ENCODE assay signal across 1 cellular context in the genomic region with DNA sequence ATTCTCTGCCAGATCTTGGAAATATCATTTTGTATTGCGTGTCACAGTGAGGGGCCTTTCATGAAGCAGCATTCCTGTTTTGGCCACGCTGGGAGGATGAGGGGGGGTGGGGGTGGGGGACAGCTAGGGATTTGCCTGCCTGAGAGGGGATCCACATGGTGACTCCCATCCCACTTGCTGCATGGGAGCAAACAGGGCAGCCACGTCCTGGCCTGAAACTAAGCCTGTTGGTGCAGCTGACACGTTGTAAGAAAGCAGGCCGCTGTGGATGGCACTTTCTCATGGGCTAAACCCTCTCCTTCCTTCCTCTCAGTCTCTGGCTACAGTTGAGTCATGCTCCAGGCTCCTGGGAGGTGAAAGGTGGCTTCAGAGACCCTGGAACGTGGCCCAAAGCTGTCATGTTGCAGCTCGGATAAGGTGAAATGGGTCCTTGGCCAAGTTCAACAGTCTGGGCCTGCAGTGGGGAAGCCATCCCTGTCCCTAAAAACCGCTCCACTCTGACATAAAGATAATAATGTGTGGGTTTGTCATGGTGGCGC.
TF ChIP-seq lines count a peak whose summit lies in the region.

No MANE protein-coding gene starts in this region.

TF ChIP-seq in H1, 55 proteins besides CTCF, POLR2A, EP300 and RAD21:
- no peak for TF ChIP-seq KDM5A (IDR thresholded peaks at IDR 0.05; ENCODE audit: low read length)
- no peak for TF ChIP-seq SIRT6 (IDR thresholded peaks at IDR 0.05; ENCODE audit: low read length)
- TF ChIP-seq GTF2F1 (IDR thresholded peaks at IDR 0.05; ENCODE audit: borderline replicate concordance, low read depth, low read length) = no peak
- no peak for TF ChIP-seq RBBP5 (IDR thresholded peaks at IDR 0.05; ENCODE audit: borderline replicate concordance, low read depth, low read length)
- TF ChIP-seq SIN3A (conservative IDR thresholded peaks at IDR 0.05 in 1 of 2, IDR thresholded peaks at IDR 0.05 in 1 of 2; ENCODE audit: low read depth in 1 of 2, low read length in 2 of 2) = no peak
- TF ChIP-seq, protein P1, sequence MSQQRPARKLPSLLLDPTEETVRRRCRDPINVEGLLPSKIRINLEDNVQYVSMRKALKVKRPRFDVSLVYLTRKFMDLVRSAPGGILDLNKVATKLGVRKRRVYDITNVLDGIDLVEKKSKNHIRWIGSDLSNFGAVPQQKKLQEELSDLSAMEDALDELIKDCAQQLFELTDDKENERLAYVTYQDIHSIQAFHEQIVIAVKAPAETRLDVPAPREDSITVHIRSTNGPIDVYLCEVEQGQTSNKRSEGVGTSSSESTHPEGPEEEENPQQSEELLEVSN (IDR thresholded peaks at IDR 0.05) = no peak
- no peak for TF ChIP-seq MAFK (IDR thresholded peaks at IDR 0.05; ENCODE audit: low read depth, low read length)
- no peak for TF ChIP-seq CBX5 (IDR thresholded peaks at IDR 0.05; ENCODE audit: low read depth, low read length)
- TF ChIP-seq EGR1 (IDR thresholded peaks at IDR 0.05; ENCODE audit: borderline replicate concordance, low read depth, low read length) = no peak
- TF ChIP-seq KDM1A (IDR thresholded peaks at IDR 0.05; ENCODE audit: borderline replicate concordance, low read length) = no peak
- TF ChIP-seq SP4 (IDR thresholded peaks at IDR 0.05; ENCODE audit: low read length) = no peak
- TF ChIP-seq HDAC6 (IDR thresholded peaks at IDR 0.05; ENCODE audit: low read depth, low read length) = no peak
- no peak for TF ChIP-seq JUN (IDR thresholded peaks at IDR 0.05; ENCODE audit: low read depth, low read length)
- no peak for TF ChIP-seq SP1 (IDR thresholded peaks at IDR 0.05; ENCODE audit: low read depth, low read length)
- TF ChIP-seq SP2 (IDR thresholded peaks at IDR 0.05; ENCODE audit: low read length) = no peak
- TF ChIP-seq ATF3 (IDR thresholded peaks at IDR 0.05; ENCODE audit: insufficient read depth, low read depth, low read length) = no peak
- TF ChIP-seq NRF1 (IDR thresholded peaks at IDR 0.05; ENCODE audit: low read depth, low read length) = no peak
- TF ChIP-seq, protein P2, sequence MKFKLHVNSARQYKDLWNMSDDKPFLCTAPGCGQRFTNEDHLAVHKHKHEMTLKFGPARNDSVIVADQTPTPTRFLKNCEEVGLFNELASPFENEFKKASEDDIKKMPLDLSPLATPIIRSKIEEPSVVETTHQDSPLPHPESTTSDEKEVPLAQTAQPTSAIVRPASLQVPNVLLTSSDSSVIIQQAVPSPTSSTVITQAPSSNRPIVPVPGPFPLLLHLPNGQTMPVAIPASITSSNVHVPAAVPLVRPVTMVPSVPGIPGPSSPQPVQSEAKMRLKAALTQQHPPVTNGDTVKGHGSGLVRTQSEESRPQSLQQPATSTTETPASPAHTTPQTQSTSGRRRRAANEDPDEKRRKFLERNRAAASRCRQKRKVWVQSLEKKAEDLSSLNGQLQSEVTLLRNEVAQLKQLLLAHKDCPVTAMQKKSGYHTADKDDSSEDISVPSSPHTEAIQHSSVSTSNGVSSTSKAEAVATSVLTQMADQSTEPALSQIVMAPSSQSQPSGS (IDR thresholded peaks at IDR 0.05; ENCODE audit: low read length) = no peak
- TF ChIP-seq BRCA1 (IDR thresholded peaks at IDR 0.05; ENCODE audit: low read depth, low read length) = no peak
- no peak for TF ChIP-seq YY1 (IDR thresholded peaks at IDR 0.05; ENCODE audit: low read depth, low read length)
